16 cellular contexts compared by ENCODE assay signal in the genomic region with DNA sequence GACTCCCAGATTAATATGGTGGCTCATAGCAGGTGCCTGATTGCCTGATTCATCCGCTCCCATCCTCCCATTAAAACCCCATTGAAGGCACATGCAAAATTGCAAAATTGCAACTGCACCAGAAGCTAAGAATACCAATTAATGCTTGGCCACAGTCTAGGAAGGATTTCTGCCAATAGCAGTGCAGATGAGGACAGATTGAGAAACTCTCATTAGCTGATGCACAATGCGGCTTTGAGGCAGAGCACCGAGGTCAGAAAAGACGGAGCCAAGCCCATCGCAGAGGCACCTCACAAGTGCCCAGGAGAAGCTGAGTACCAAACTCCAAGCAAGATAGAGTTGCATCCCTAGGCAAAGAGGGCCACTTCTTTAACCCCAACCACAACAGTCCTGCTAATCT.
DNase-seq lines count a peak whose midpoint lies in the region; ATAC-seq and TF ChIP-seq lines count a peak whose summit lies in the region.
"Had no signal": no experiment of that assay in that cellular context is flagged by ENCODE, and none has a peak within 500 bp of the region (broad histone marks: within the 10 kb centered on the region; RNA-seq: fewer than 3 reads in every experiment).

No MANE protein-coding gene starts in this region.

- peaks cover 17% of the 10 kb centered on the region for H3K36me3 Mint-ChIP-seq in activated CD4-positive, alpha-beta T cell treated with anti-CD3 and anti-CD28 coated beads, Interleukin-2, amount 10 ng/mL, durations not matched to agents 7 days and 5 days (ENCODE audit: low read depth)
- no peaks in the 10 kb centered on the region for H3K36me3 Mint-ChIP-seq in endothelial cell (ENCODE audit: low read depth, unreplicated experiment)

- H3K27me3 Mint-ChIP-seq in activated CD4-positive, alpha-beta T cell treated with anti-CD3 and anti-CD28 coated beads, Interleukin-2, amount 10 ng/mL, durations not matched to agents 7 days and 5 days = no peaks in the 10 kb centered on the region
- peaks cover 4% of the 10 kb centered on the region for H3K27me3 Mint-ChIP-seq in endothelial cell (ENCODE audit: unreplicated experiment)

- H3K4me3 Mint-ChIP-seq in activated CD4-positive, alpha-beta T cell treated with anti-CD3 and anti-CD28 coated beads, Interleukin-2, amount 10 ng/mL, durations not matched to agents 7 days and 5 days = no peak overlapping the region
- H3K4me3 Mint-ChIP-seq in endothelial cell (ENCODE audit: unreplicated experiment) = no peak overlapping the region
- H3K4me3 Mint-ChIP-seq: activated B cell treated with CpG ODN at 0.5 μM for 24 hours had no signal

- POLR2A ChIA-PET in activated CD4-positive, alpha-beta T cell treated with anti-CD3 and anti-CD28 coated beads, Interleukin-2, amount 10 ng/mL, durations not matched to agents 7 days and 5 days (lab: Charles Lee) = interaction anchor here (0.6 kb wide), 1 partner anchor 25 kb away, joined by 3 read pairs; no protein-coding TSS in a partner anchor

- H3K9me3 Mint-ChIP-seq in activated CD4-positive, alpha-beta T cell treated with anti-CD3 and anti-CD28 coated beads, Interleukin-2, amount 10 ng/mL, durations not matched to agents 7 days and 5 days = peaks cover 10% of the 10 kb centered on the region
- no peaks in the 10 kb centered on the region for H3K9me3 Mint-ChIP-seq in endothelial cell (ENCODE audit: unreplicated experiment)

- no peak for ATAC-seq in omental fat pad (ENCODE audit: low FRiP score)
- no peak for ATAC-seq in HG03460 (IDR thresholded peaks at IDR 0.05; ENCODE audit: unreplicated experiment)
- ATAC-seq: upper lobe of right lung had no signal

- H3K4me1 Mint-ChIP-seq in activated CD4-positive, alpha-beta T cell treated with anti-CD3 and anti-CD28 coated beads, Interleukin-2, amount 10 ng/mL, durations not matched to agents 7 days and 5 days = peaks cover 57% of the 10 kb centered on the region
- peaks cover 2% of the 10 kb centered on the region for H3K4me1 Mint-ChIP-seq in endothelial cell (ENCODE audit: unreplicated experiment)

- DNase-seq in activated CD4-positive, alpha-beta T cell treated with anti-CD3 and anti-CD28 coated beads, Interleukin-2, amount 10 ng/mL, durations not matched to agents 7 days and 5 days = no peak
- DNase-seq in activated CD4-positive, alpha-beta T cell treated with anti-CD3 and anti-CD28 coated beads, Interleukin-2, amount 50 U/mL, for 4 hours = no peak
- DNase-seq in NOMO-1 treated with DMSO at 0.1 percent for 48 hours (lab: John Stamatoyannopoulos, UW; ENCODE audit: unreplicated experiment) (peak; percentile 28), endothelial cell (ENCODE audit: low spot score) (no peak), pons (ENCODE audit: low spot score) (peak; percentile 71), omental fat pad (ENCODE audit: low spot score) (no peak), islet precursor cell (no peak)
- DNase-seq: ACHN; activated B cell treated with CpG ODN at 0.5 μM for 24 hours; amniotic stem cell; colonic mucosa; GDM1; NCI-H1694 treated with DMSO at 0.1 percent for 48 hours; stimulated activated CD4-positive, alpha-beta T cell treated with anti-CD3 and anti-CD28 coated beads, Interleukin-4, amount 100 ng/mL, for 4 hours; upper lobe of right lung had no signal

- TF ChIP-seq CTCF in endothelial cell (IDR thresholded peaks at IDR 0.05; ENCODE audit: unreplicated experiment) (no peak), omental fat pad (IDR thresholded peaks at IDR 0.05) (no peak)

- H3K27ac Mint-ChIP-seq in activated CD4-positive, alpha-beta T cell treated with anti-CD3 and anti-CD28 coated beads, Interleukin-2, amount 10 ng/mL, durations not matched to agents 7 days and 5 days = peak overlapping the region; percentile 73
- peak overlapping the region; percentile 22 for H3K27ac Mint-ChIP-seq in endothelial cell (ENCODE audit: unreplicated experiment)
- H3K27ac Mint-ChIP-seq: activated B cell treated with CpG ODN at 0.5 μM for 24 hours had no signal

- CTCF ChIA-PET in activated CD4-positive, alpha-beta T cell treated with anti-CD3 and anti-CD28 coated beads, Interleukin-2, amount 10 ng/mL, durations not matched to agents 7 days and 5 days (lab: Charles Lee) = no interaction called here

Comparison
In these comparisons a context has a peak if more than half of its experiments do, and no peak if none do; other contexts are left out.
1. DNase-seq: peak in NOMO-1 treated with DMSO at 0.1 percent for 48 hours (single experiment) and pons (single experiment); none in activated CD4-positive, alpha-beta T cell treated with anti-CD3 and anti-CD28 coated beads, Interleukin-2, amount 10 ng/mL, durations not matched to agents 7 days and 5 days (single experiment), activated CD4-positive, alpha-beta T cell treated with anti-CD3 and anti-CD28 coated beads, Interleukin-2, amount 50 U/mL, for 4 hours (0 of 2), endothelial cell (single experiment), omental fat pad (single experiment) and islet precursor cell (single experiment).